15 cellular contexts compared by ENCODE assay signal in the genomic region with DNA sequence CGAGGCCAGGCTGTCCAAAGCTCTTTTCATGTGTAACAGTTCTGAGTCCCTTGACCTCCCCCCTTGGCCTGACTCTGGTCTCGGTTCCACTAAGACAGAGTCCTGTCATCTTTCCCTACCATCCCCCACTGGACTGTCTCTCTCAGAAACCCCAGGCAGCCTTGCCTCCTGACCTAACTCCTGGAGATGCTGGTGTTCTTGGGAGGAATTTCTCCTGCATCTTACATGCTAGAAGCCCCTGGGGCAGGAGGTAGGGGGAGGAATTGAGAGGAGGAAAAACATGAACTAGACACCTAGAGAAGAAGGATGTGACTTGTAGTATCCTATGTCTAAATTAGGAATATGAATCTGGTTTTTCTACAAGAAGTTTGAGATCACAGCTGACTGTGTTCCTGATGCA. TPM values are rescaled to one million over a fixed set of nuclear protein-coding genes. Genes with fewer than 3 reads are reported as not detected.
DNase-seq lines count a peak whose midpoint lies in the region; ATAC-seq and TF ChIP-seq lines count a peak whose summit lies in the region.
"Had no signal": no experiment of that assay in that cellular context is flagged by ENCODE, and none has a peak within 500 bp of the region (broad histone marks: within the 10 kb centered on the region; RNA-seq: fewer than 3 reads in every experiment).

No MANE protein-coding gene starts in this region.

- POLR2A ChIA-PET in activated CD8-positive, alpha-beta T cell treated with anti-CD3 and anti-CD28 coated beads for 36 hours (lab: Charles Lee), result interaction anchor here (0.6 to 1.3 kb wide), 3 partner anchors 8 to 1859 kb away, joined by 3 read pairs; no protein-coding TSS in a partner anchor

- H3K79me1 ChIP-seq in mesenchymal stem cell (replicated peaks; ENCODE audit: low read length, poor library complexity, severe bottlenecking), result peaks cover 37% of the 10 kb centered on the region

- H3K9me3 Mint-ChIP-seq in activated T-cell treated with anti-CD3 and anti-CD28 coated beads, Interleukin-2, amount 50 U/mL, for 72 hours, result no peaks in the 10 kb centered on the region
- no peaks in the 10 kb centered on the region for H3K9me3 Mint-ChIP-seq in activated CD8-positive, alpha-beta T cell treated with anti-CD3 and anti-CD28 coated beads for 36 hours

- DNase-seq in activated T-cell treated with anti-CD3 and anti-CD28 coated beads, Interleukin-2, amount 50 U/mL, for 72 hours, result no peak
- DNase-seq in activated T-cell treated with anti-CD3 and anti-CD28 coated beads, Interleukin-2, amount 50 U/mL, for 1 hour, result no peak
- no peak for DNase-seq in activated CD8-positive, alpha-beta T cell treated with anti-CD3 and anti-CD28 coated beads for 36 hours
- DNase-seq in left lung, result no peak
- no peak for DNase-seq in NCI-H146 (lab: John Stamatoyannopoulos, UW)
- DNase-seq in mesenchymal stem cell, result no peak
- DNase-seq: IMR-90, NCI-H2081 treated with DMSO at 0.1 percent for 48 hours, NCI-H526 treated with DMSO at 0.1 percent for 48 hours, ovary, PC-9, WERI-Rb-1 had no signal

- H2BK5ac ChIP-seq in mesenchymal stem cell (ENCODE audit: low read depth, low read length, poor library complexity, severe bottlenecking), result no peak overlapping the region

- H2BK120ac ChIP-seq in mesenchymal stem cell (ENCODE audit: low read depth, low read length), result no peak overlapping the region

- peak overlapping the region; percentile 97 for H3K27ac Mint-ChIP-seq in activated T-cell treated with anti-CD3 and anti-CD28 coated beads, Interleukin-2, amount 50 U/mL, for 72 hours
- H3K27ac Mint-ChIP-seq in activated CD8-positive, alpha-beta T cell treated with anti-CD3 and anti-CD28 coated beads for 36 hours, result peak overlapping the region; percentile 87

- no peak overlapping the region for H2AFZ ChIP-seq in mesenchymal stem cell (ENCODE audit: low read depth, low read length)
- H2AFZ ChIP-seq: PC-9 had no signal

- no peak overlapping the region for H4K91ac ChIP-seq in mesenchymal stem cell (ENCODE audit: low read length)

- peaks cover 0 to 5% of the 10 kb centered on the region in 2 donors for H3K36me3 Mint-ChIP-seq in activated T-cell treated with anti-CD3 and anti-CD28 coated beads, Interleukin-2, amount 50 U/mL, for 72 hours (ENCODE audit: insufficient read depth in 2 of 2)
- H3K36me3 Mint-ChIP-seq in activated CD8-positive, alpha-beta T cell treated with anti-CD3 and anti-CD28 coated beads for 36 hours (ENCODE audit: low read depth), result peaks cover 17% of the 10 kb centered on the region

- no peak overlapping the region for H2BK15ac ChIP-seq in mesenchymal stem cell (ENCODE audit: low read depth, poor library complexity, severe bottlenecking)

- H3K36me3 ChIP-seq in left lung, result peaks cover 0 to 30% of the 10 kb centered on the region in 2 donors
- peaks cover 0 to 47% (median 29%) of the 10 kb centered on the region in 5 donors for H3K36me3 ChIP-seq in subcutaneous abdominal adipose tissue (ENCODE audit: control insufficient read depth in 5 of 5, insufficient read depth in 5 of 5, low read length in 5 of 5)
- peaks cover 31 to 71% of the 10 kb centered on the region in 2 experiments for H3K36me3 ChIP-seq in mesenchymal stem cell (ENCODE audit: control insufficient read depth in 1 of 2, insufficient read depth in 2 of 2, low read depth in 1 of 2, low read length in 2 of 2)
- H3K36me3 ChIP-seq: ovary had no signal

- H3K4me2 ChIP-seq in mesenchymal stem cell (ENCODE audit: low read length, poor library complexity, severe bottlenecking), result no peak overlapping the region
- H3K4me2 ChIP-seq: PC-9 had no signal

- H3K4me1 ChIP-seq in left lung (peaks cover 9 to 49% of the 10 kb centered on the region in 2 donors), subcutaneous abdominal adipose tissue (ENCODE audit: control insufficient read depth in 5 of 5, insufficient read depth in 5 of 5, low read length in 5 of 5) (peaks cover 7 to 29% (median 14%) of the 10 kb centered on the region in 5 donors), mesenchymal stem cell (ENCODE audit: control insufficient read depth, insufficient read depth, low read depth, low read length) (peaks cover 27% of the 10 kb centered on the region)

- H3K14ac ChIP-seq in mesenchymal stem cell (ENCODE audit: low read length in 2 of 2), result no peak overlapping the region

- no peak overlapping the region for H3K4ac ChIP-seq in mesenchymal stem cell (ENCODE audit: low read depth in 1 of 2, low read length in 2 of 2)

- H3K4me1 Mint-ChIP-seq in activated T-cell treated with anti-CD3 and anti-CD28 coated beads, Interleukin-2, amount 50 U/mL, for 72 hours (ENCODE audit: low read depth), result peaks cover 22% of the 10 kb centered on the region
- H3K4me1 Mint-ChIP-seq in activated CD8-positive, alpha-beta T cell treated with anti-CD3 and anti-CD28 coated beads for 36 hours (ENCODE audit: low read depth), result peaks cover 20% of the 10 kb centered on the region

- H3K27me3 Mint-ChIP-seq in activated T-cell treated with anti-CD3 and anti-CD28 coated beads, Interleukin-2, amount 50 U/mL, for 72 hours (ENCODE audit: low read depth), result no peaks in the 10 kb centered on the region
- H3K27me3 Mint-ChIP-seq in activated CD8-positive, alpha-beta T cell treated with anti-CD3 and anti-CD28 coated beads for 36 hours, result no peaks in the 10 kb centered on the region

- H3K9me3 ChIP-seq in left lung, result no peaks in the 10 kb centered on the region
- no peaks in the 10 kb centered on the region for H3K9me3 ChIP-seq in subcutaneous abdominal adipose tissue (ENCODE audit: control insufficient read depth in 5 of 5, low read length in 5 of 5)
- no peaks in the 10 kb centered on the region for H3K9me3 ChIP-seq in mesenchymal stem cell (ENCODE audit: control insufficient read depth, low read length)
- H3K9me3 ChIP-seq: ovary had no signal

- no peak overlapping the region for H3K23ac ChIP-seq in mesenchymal stem cell (ENCODE audit: low read length in 2 of 2)

- H2AK5ac ChIP-seq in mesenchymal stem cell (ENCODE audit: low read length, severe bottlenecking), result no peak overlapping the region

- 100% methylated on average over 1 of the region's 2 CpGs for WGBS in mesenchymal stem cell

- peak overlapping the region; percentile 79 to 84 for H3K27ac ChIP-seq in left lung
- peak overlapping the region; percentile 65 for H3K27ac ChIP-seq in subcutaneous abdominal adipose tissue (ENCODE audit: low read depth, low read length)
- H3K27ac ChIP-seq in mesenchymal stem cell (ENCODE audit: low read length, poor library complexity, severe bottlenecking), result no peak overlapping the region
- H3K27ac ChIP-seq: PC-9, SK-N-MC, WERI-Rb-1 had no signal

- no peak overlapping the region for H3K18ac ChIP-seq in mesenchymal stem cell (ENCODE audit: low read depth in 1 of 2, low read length in 2 of 2)

- no peak for TF ChIP-seq CTCF in activated CD8-positive, alpha-beta T cell treated with anti-CD3 and anti-CD28 coated beads for 36 hours (IDR thresholded peaks at IDR 0.05)
- no peak for TF ChIP-seq CTCF in left lung (IDR thresholded peaks at IDR 0.05)

- no peak overlapping the region for H3K4me3 Mint-ChIP-seq in activated T-cell treated with anti-CD3 and anti-CD28 coated beads, Interleukin-2, amount 50 U/mL, for 72 hours
- H3K4me3 Mint-ChIP-seq in activated CD8-positive, alpha-beta T cell treated with anti-CD3 and anti-CD28 coated beads for 36 hours, result no peak overlapping the region

- H3K27me3 ChIP-seq in left lung (no peaks in the 10 kb centered on the region), subcutaneous abdominal adipose tissue (ENCODE audit: control insufficient read depth in 5 of 5, insufficient read depth in 4 of 5, low read length in 5 of 5) (no peaks in the 10 kb centered on the region), mesenchymal stem cell (ENCODE audit: control insufficient read depth in 1 of 2, insufficient read depth in 1 of 2, low read length in 2 of 2) (no peaks in the 10 kb centered on the region)
- H3K27me3 ChIP-seq: ovary had no signal

- no peak overlapping the region for H2BK12ac ChIP-seq in mesenchymal stem cell (ENCODE audit: low read length in 2 of 2)

- intact Hi-C loops in activated CD8-positive, alpha-beta T cell treated with anti-CD3 and anti-CD28 coated beads for 36 hours (cut with micrococcal nuclease), result no loop called here
- intact Hi-C loops in left lung (cut with DNase I), result no loop called here

- H3K9ac ChIP-seq in subcutaneous abdominal adipose tissue (ENCODE audit: low read length in 5 of 5) (no peak overlapping the region), mesenchymal stem cell (ENCODE audit: low read length) (no peak overlapping the region)

- no peak for ATAC-seq in activated T-cell treated with anti-CD3 and anti-CD28 coated beads, Interleukin-2, amount 50 U/mL, for 72 hours (replicated peaks in 1 of 2)
- ATAC-seq in activated CD8-positive, alpha-beta T cell treated with anti-CD3 and anti-CD28 coated beads for 36 hours, result no peak
- ATAC-seq in left lung (no peak), GM21786 (IDR thresholded peaks at IDR 0.05; ENCODE audit: unreplicated experiment) (no peak)

- CTCF ChIA-PET in activated CD8-positive, alpha-beta T cell treated with anti-CD3 and anti-CD28 coated beads for 36 hours (lab: Charles Lee), result interaction anchor here (0.7 to 1.5 kb wide), 4 partner anchors 20 to 146 kb away, joined by 3 to 10 read pairs (median 4); no protein-coding TSS in a partner anchor

- no peak overlapping the region for H3K4me3 ChIP-seq in left lung
- H3K4me3 ChIP-seq in subcutaneous abdominal adipose tissue (ENCODE audit: low read depth in 1 of 5, low read length in 5 of 5), result no peak overlapping the region
- H3K4me3 ChIP-seq in mesenchymal stem cell (ENCODE audit: insufficient read depth in 1 of 2, low read depth in 1 of 2, low read length in 2 of 2), result no peak overlapping the region
- H3K4me3 ChIP-seq: ovary, PC-9, SK-N-MC had no signal

- no peak overlapping the region for H4K8ac ChIP-seq in mesenchymal stem cell (ENCODE audit: low read length)

RNA-seq across cellular contexts. Expression of gene IL18BP, which starts 0.6 kb away (rescaled TPM):
- 10 to 100 TPM; 16.7 to 19.0 TPM for total RNA-seq in activated T-cell treated with anti-CD3 and anti-CD28 coated beads, Interleukin-2, amount 50 U/mL, for 72 hours
- total RNA-seq in activated CD8-positive, alpha-beta T cell treated with anti-CD3 and anti-CD28 coated beads for 36 hours, result 1 to 10 TPM; 7.8 to 8.2 TPM
- total RNA-seq in left lung, result 10 to 100 TPM; 15.2 to 20.1 TPM
- 4.8 TPM for polyA plus RNA-seq in mesenchymal stem cell (2013, experiment 1 of 2)
- polyA plus RNA-seq in mesenchymal stem cell (2013, experiment 2 of 2), result 4.1 TPM
